Comparison of ENCODE assay signal across 9 cellular contexts in genomic region chr9:16039103-16039987, GRCh38.
A peak's percentile ranks its signal among the peaks of the same experiment; 100 is the strongest.
DNase-seq lines count a peak whose midpoint lies in the region; TF ChIP-seq lines count a peak whose summit lies in the region.
"Had no signal": no experiment of that assay in that cellular context is flagged by ENCODE, and none has a peak within 500 bp of the region (broad histone marks: within the 10 kb centered on the region; RNA-seq: fewer than 3 reads in every experiment).

No MANE protein-coding gene starts in this region.

- no peaks in the 10 kb centered on the region for H3K9me3 ChIP-seq in esophagus muscularis mucosa
- no peaks in the 10 kb centered on the region for H3K9me3 ChIP-seq in smooth muscle cell (replicated peaks; ENCODE audit: low read depth)

- WGBS in esophagus muscularis mucosa, result 47% methylated on average over 12 of the region's 12 CpGs
- WGBS in smooth muscle cell (ENCODE audit: low lambda C conversion rate), result 70% methylated on average over 12 of the region's 12 CpGs

- TF ChIP-seq EP300 in esophagus muscularis mucosa (IDR thresholded peaks at IDR 0.05), result no peak

- no peak overlapping the region for H3K9ac ChIP-seq in smooth muscle cell (ENCODE audit: low read depth)

- no peaks in the 10 kb centered on the region for H3F3A ChIP-seq in smooth muscle cell (ENCODE audit: low read depth)

- H3K36me3 ChIP-seq in esophagus muscularis mucosa (no peaks in the 10 kb centered on the region), smooth muscle cell (ENCODE audit: low read depth) (no peaks in the 10 kb centered on the region)

- H3K27ac ChIP-seq in esophagus muscularis mucosa (replicated peaks in 1 of 4) (peak overlapping the region in 2 of 4 donors; percentile 4 to 10), smooth muscle cell (ENCODE audit: low read depth) (no peak overlapping the region)

- H3K4me1 ChIP-seq in esophagus muscularis mucosa (peaks cover 2 to 25% (median 20%) of the 10 kb centered on the region in 4 donors), smooth muscle cell (ENCODE audit: low read depth) (peaks cover 31% of the 10 kb centered on the region)

- H3K27me3 ChIP-seq in esophagus muscularis mucosa (no peaks in the 10 kb centered on the region), smooth muscle cell (ENCODE audit: low read depth) (no peaks in the 10 kb centered on the region)

- no peaks in the 10 kb centered on the region for H4K20me1 ChIP-seq in smooth muscle cell (ENCODE audit: low read depth)

- DNase-seq in DMS53 (lab: John Stamatoyannopoulos, UW), result peak; percentile 18
- no peak for DNase-seq in DMS53 treated with DMSO at 0.1 percent for 48 hours (lab: John Stamatoyannopoulos, UW; ENCODE audit: unreplicated experiment)
- DNase-seq in NCI-H146 (lab: John Stamatoyannopoulos, UW), result peak; percentile 70
- DNase-seq in esophagus muscularis mucosa (ENCODE audit: extremely low spot score), result no peak
- DNase-seq in smooth muscle cell (lab: John Stamatoyannopoulos, UW; ENCODE audit: unreplicated experiment), result no peak
- DNase-seq in NCI-H510A (lab: John Stamatoyannopoulos, UW), result no peak
- DNase-seq in AG20443 (ENCODE audit: low spot score), result no peak
- DNase-seq in NCI-H1417 (lab: John Stamatoyannopoulos, UW), result no peak
- DNase-seq: HCEC 1CT had no signal

- no peak for TF ChIP-seq POLR2A in esophagus muscularis mucosa (IDR thresholded peaks at IDR 0.05; ENCODE audit: low read depth)

- peak in 2 of 3 experiments; percentile 20 to 38 for TF ChIP-seq CTCF in esophagus muscularis mucosa (IDR thresholded peaks at IDR 0.05)
- TF ChIP-seq CTCF in smooth muscle cell (IDR thresholded peaks at IDR 0.05; ENCODE audit: borderline replicate concordance, insufficient read depth, poor library complexity, severe bottlenecking), result no peak

- intact Hi-C loops in esophagus muscularis mucosa (cut with DNase I), result no loop called here

- H2AFZ ChIP-seq in smooth muscle cell (ENCODE audit: low read depth), result no peak overlapping the region

- no peaks in the 10 kb centered on the region for H3K79me2 ChIP-seq in smooth muscle cell (ENCODE audit: low read depth)

- H3K4me3 ChIP-seq in esophagus muscularis mucosa (no peak overlapping the region), smooth muscle cell (no peak overlapping the region)

- H3K4me2 ChIP-seq in smooth muscle cell, result peak overlapping the region; percentile 45

Comparison
In these comparisons a context has a peak if more than half of its experiments do, and no peak if none do; other contexts are left out.
1. DNase-seq: peak in DMS53 (single experiment) and NCI-H146 (single experiment); none in DMS53 treated with DMSO at 0.1 percent for 48 hours (single experiment), esophagus muscularis mucosa (single experiment), smooth muscle cell (single experiment), NCI-H510A (single experiment), AG20443 (single experiment) and NCI-H1417 (0 of 3).